In genomic region chr2:73566288-73566878, GRCh38 we compare ENCODE assay signal across 29 cellular contexts.
"Had no signal": no experiment of that assay in that cellular context is flagged by ENCODE, and none has a peak within 500 bp of the region (broad histone marks: within the 10 kb centered on the region; RNA-seq: fewer than 3 reads in every experiment).

No MANE protein-coding gene starts in this region.

- H3K27me3 Mint-ChIP-seq: naive thymus-derived CD4-positive, alpha-beta T cell; progenitor cell of endocrine pancreas; stimulated activated naive CD8-positive, alpha-beta T cell treated with anti-CD3 and anti-CD28 coated beads, Interleukin-15, amount 100 ng/mL, for 72 hours had no signal

- H3K4me3 ChIP-seq: neural progenitor cell, ovary, psoas muscle, right lobe of liver, skin epidermis, smooth muscle cell, spleen, suprapubic skin, testis, tibial artery, transverse colon, upper lobe of left lung, uterus had no signal

- H3K36me3 Mint-ChIP-seq: natural killer cell had no signal

- H3K27me3 ChIP-seq: neural progenitor cell, ovary, right lobe of liver, spleen, suprapubic skin, testis, tibial artery, transverse colon, upper lobe of left lung, uterus had no signal

- H3K9ac ChIP-seq: neural progenitor cell, parathyroid adenoma had no signal

- DNase-seq: naive thymus-derived CD4-positive, alpha-beta T cell; natural killer cell; occipital lobe; ovary; posterior cingulate gyrus; psoas muscle; right cardiac atrium; right lobe of liver; spleen; stimulated activated CD4-positive, alpha-beta T cell treated with anti-CD3 and anti-CD28 coated beads, Interleukin-12 subunit alpha, Interleukin-12 subunit beta, amount 100 ng/mL, for 4 hours; stimulated activated CD4-positive, alpha-beta T cell treated with anti-CD3 and anti-CD28 coated beads, Interleukin-1b, Interleukin-23, amount 100 ng/mL, for 48 hours; stimulated activated CD4-positive, alpha-beta T cell treated with anti-CD3 and anti-CD28 coated beads, Interleukin-4, amount 100 ng/mL, for 24 hours; stimulated activated naive CD4-positive, alpha-beta T cell; stimulated activated naive CD8-positive, alpha-beta T cell treated with anti-CD3 and anti-CD28 coated beads, Interleukin-15, amount 100 ng/mL, for 72 hours; stimulated activated naive CD8-positive, alpha-beta T cell treated with anti-CD3 and anti-CD28 coated beads, Interleukin-15, Interleukin-2, amounts not matched to agents 100 U/mL and 50 U/mL, for 24 hours; substantia nigra; testis; tibial artery; transverse colon; upper lobe of left lung; uterus had no signal

- ATAC-seq: naive thymus-derived CD4-positive, alpha-beta T cell; natural killer cell; psoas muscle; right cardiac atrium; right lobe of liver; stimulated activated effector memory CD8-positive, alpha-beta T cell treated with anti-CD3 and anti-CD28 coated beads, Interleukin-12 subunit alpha, Interleukin-12 subunit beta, amount 100 ng/mL, for 72 hours; stimulated activated naive CD8-positive, alpha-beta T cell treated with anti-CD3 and anti-CD28 coated beads, Interleukin-15, amount 100 ng/mL, for 72 hours; stimulated activated naive CD8-positive, alpha-beta T cell treated with anti-CD3 and anti-CD28 coated beads, Interleukin-15, Interleukin-2, amounts not matched to agents 100 U/mL and 50 U/mL, for 24 hours had no signal

- H3K79me2 ChIP-seq: parathyroid adenoma had no signal

- H3K4me2 ChIP-seq: neural progenitor cell, smooth muscle cell had no signal

- H3K36me3 ChIP-seq: neural progenitor cell, ovary, right lobe of liver, suprapubic skin, transverse colon, upper lobe of left lung, uterus had no signal

- H3K4me1 ChIP-seq: neural progenitor cell, parathyroid adenoma, psoas muscle, right lobe of liver, spleen, suprapubic skin, testis, tibial artery, transverse colon, upper lobe of left lung, uterus had no signal

- H3K9me3 Mint-ChIP-seq: natural killer cell; nephron; neural progenitor cell; stimulated activated effector memory CD8-positive, alpha-beta T cell treated with anti-CD3 and anti-CD28 coated beads, Interleukin-12 subunit alpha, Interleukin-12 subunit beta, amount 100 ng/mL, for 72 hours; stimulated activated naive CD8-positive, alpha-beta T cell treated with anti-CD3 and anti-CD28 coated beads, Interleukin-15, amount 100 ng/mL, for 72 hours had no signal

- H2AFZ ChIP-seq: neural progenitor cell, parathyroid adenoma had no signal

- H3K9me3 ChIP-seq: ovary, psoas muscle, right lobe of liver, spleen, suprapubic skin, testis, tibial artery, transverse colon, upper lobe of left lung, uterus had no signal

- H3K27ac Mint-ChIP-seq: naive thymus-derived CD4-positive, alpha-beta T cell; natural killer cell; nephron; neural progenitor cell; progenitor cell of endocrine pancreas; stimulated activated effector memory CD8-positive, alpha-beta T cell treated with anti-CD3 and anti-CD28 coated beads, Interleukin-12 subunit alpha, Interleukin-12 subunit beta, amount 100 ng/mL, for 72 hours; stimulated activated naive CD8-positive, alpha-beta T cell treated with anti-CD3 and anti-CD28 coated beads, Interleukin-15, amount 100 ng/mL, for 72 hours had no signal

- H3K4me1 Mint-ChIP-seq: natural killer cell; nephron; neural progenitor cell; stimulated activated effector memory CD8-positive, alpha-beta T cell treated with anti-CD3 and anti-CD28 coated beads, Interleukin-12 subunit alpha, Interleukin-12 subunit beta, amount 100 ng/mL, for 72 hours had no signal

- H3K27ac ChIP-seq: neural progenitor cell, ovary, parathyroid adenoma, psoas muscle, right lobe of liver, skin epidermis, spleen, suprapubic skin, testis, tibial artery, transverse colon, upper lobe of left lung, uterus had no signal

- H3K4me3 Mint-ChIP-seq: naive thymus-derived CD4-positive, alpha-beta T cell; natural killer cell; nephron; neural progenitor cell; stimulated activated effector memory CD8-positive, alpha-beta T cell treated with anti-CD3 and anti-CD28 coated beads, Interleukin-12 subunit alpha, Interleukin-12 subunit beta, amount 100 ng/mL, for 72 hours; stimulated activated naive CD8-positive, alpha-beta T cell treated with anti-CD3 and anti-CD28 coated beads, Interleukin-15, amount 100 ng/mL, for 72 hours had no signal
